Comparison of ENCODE assay signal across 8 cellular contexts in genomic region chr9:128456613-128457061, GRCh38. TPM values are rescaled to one million over a fixed set of nuclear protein-coding genes. Genes with fewer than 3 reads are reported as not detected.
DNase-seq lines count a peak whose midpoint lies in the region; ATAC-seq and TF ChIP-seq lines count a peak whose summit lies in the region.

No MANE protein-coding gene starts in this region.

- H3F3A ChIP-seq in DOHH2 (ENCODE audit: control insufficient read depth, insufficient read depth) (no peaks in the 10 kb centered on the region), GM23248 (ENCODE audit: insufficient read depth) (no peaks in the 10 kb centered on the region)

- H3K9me2 ChIP-seq in DOHH2 (replicated peaks; ENCODE audit: control insufficient read depth, low read length) (no peaks in the 10 kb centered on the region), GM23248 (ENCODE audit: insufficient read depth) (no peaks in the 10 kb centered on the region)

- H4K20me1 ChIP-seq in DOHH2 (ENCODE audit: control insufficient read depth, insufficient read depth, low read depth, low read length) = no peaks in the 10 kb centered on the region
- no peaks in the 10 kb centered on the region for H4K20me1 ChIP-seq in GM23248 (ENCODE audit: insufficient read depth)

- peak overlapping the region; percentile 79 for H3K9ac ChIP-seq in GM23248

- TF ChIP-seq EP300 in gastroesophageal sphincter (IDR thresholded peaks at IDR 0.05) (no peak), suprapubic skin (IDR thresholded peaks at IDR 0.05) (no peak)

- H3K4me2 ChIP-seq in DOHH2 (ENCODE audit: low read length) (peak overlapping the region; percentile 97), GM23248 (ENCODE audit: unreplicated experiment) (peak overlapping the region; percentile 84)

- peak overlapping the region; percentile 95 for H2AFZ ChIP-seq in GM23248

- no peak for TF ChIP-seq POLR2A in gastroesophageal sphincter (IDR thresholded peaks at IDR 0.05)
- TF ChIP-seq POLR2A in suprapubic skin (IDR thresholded peaks at IDR 0.05) = no peak

- TF ChIP-seq CTCF in DOHH2 (IDR thresholded peaks at IDR 0.05; ENCODE audit: low read depth, low read length, poor library complexity, severe bottlenecking) (no peak), gastroesophageal sphincter (IDR thresholded peaks at IDR 0.05) (no peak), suprapubic skin (IDR thresholded peaks at IDR 0.05) (no peak)

- H3K4me3 ChIP-seq in DOHH2 (ENCODE audit: low read length) (peak overlapping the region; percentile 92), GM23248 (peak overlapping the region; percentile 76), SJCRH30 (peak overlapping the region; percentile 82), gastroesophageal sphincter (peak overlapping the region; percentile 56 to 74), suprapubic skin (peak overlapping the region; percentile 100)

- peaks cover 11% of the 10 kb centered on the region for H3K4me1 ChIP-seq in DOHH2 (ENCODE audit: control insufficient read depth, low read length)
- H3K4me1 ChIP-seq in GM23248 (ENCODE audit: insufficient read depth) = no peaks in the 10 kb centered on the region
- peaks cover 3% of the 10 kb centered on the region; the same call in 1 of the 2 replicates for H3K4me1 ChIP-seq in SJCRH30
- H3K4me1 ChIP-seq in gastroesophageal sphincter = peaks cover 0 to 23% (median 5%) of the 10 kb centered on the region in 3 donors
- peaks cover 16% of the 10 kb centered on the region for H3K4me1 ChIP-seq in suprapubic skin

- H3K9me3 ChIP-seq in DOHH2 (ENCODE audit: control insufficient read depth, insufficient read depth, low read length) (no peaks in the 10 kb centered on the region), GM23248 (ENCODE audit: low read depth) (no peaks in the 10 kb centered on the region), SJCRH30 (replicated peaks) (no peaks in the 10 kb centered on the region), gastroesophageal sphincter (no peaks in the 10 kb centered on the region), suprapubic skin (no peaks in the 10 kb centered on the region)

- peak; percentile 69 for ATAC-seq in gastroesophageal sphincter

- H3K79me2 ChIP-seq in DOHH2 (ENCODE audit: control insufficient read depth, low read length) = peaks cover 33% of the 10 kb centered on the region
- H3K79me2 ChIP-seq in GM23248 (ENCODE audit: insufficient read depth) = peaks cover 21% of the 10 kb centered on the region

- in situ Hi-C loops in GM23248 (cut with MboI) = no loop called here

- H3K27me3 ChIP-seq in DOHH2 (ENCODE audit: control insufficient read depth, low read length) (no peaks in the 10 kb centered on the region), GM23248 (replicated peaks; ENCODE audit: insufficient read depth) (no peaks in the 10 kb centered on the region), SJCRH30 (no peaks in the 10 kb centered on the region), gastroesophageal sphincter (no peaks in the 10 kb centered on the region), suprapubic skin (no peaks in the 10 kb centered on the region)

- H3K27ac ChIP-seq in DOHH2 (ENCODE audit: low read depth, low read length) = peak overlapping the region; percentile 76
- peak overlapping the region; percentile 71 for H3K27ac ChIP-seq in GM23248
- peak overlapping the region; percentile 20; the same call in 1 of the 2 replicates for H3K27ac ChIP-seq in SJCRH30
- peak overlapping the region; percentile 66 to 92 (median 88) for H3K27ac ChIP-seq in gastroesophageal sphincter
- peak overlapping the region; percentile 86 for H3K27ac ChIP-seq in suprapubic skin

- H3K36me3 ChIP-seq in DOHH2 (ENCODE audit: control insufficient read depth, low read length) (peaks cover 23% of the 10 kb centered on the region), GM23248 (ENCODE audit: low read depth) (no peaks in the 10 kb centered on the region), SJCRH30 (peaks cover 20% of the 10 kb centered on the region), gastroesophageal sphincter (peaks cover 0 to 26% of the 10 kb centered on the region in 2 donors), suprapubic skin (peaks cover 27% of the 10 kb centered on the region)

- DNase-seq in GM23248 (peak; percentile 91), LHCN-M2 (ENCODE audit: low read depth) (peak; percentile 70), SJCRH30 (peak; percentile 78 to 80), occipital lobe (lab: John Stamatoyannopoulos, UW) (peak; percentile 58), suprapubic skin (ENCODE audit: low spot score in 2 of 2) (peak; percentile 76 to 83)
- DNase-seq in activated gamma-delta T cell treated with anti-CD3 and anti-CD28 coated beads, Interleukin-2, amount 50 U/mL, for 16 hours (ENCODE audit: low read depth) = peak; percentile 53

- 1 to 3% methylated on average over 21 to 43 of the region's 48 CpGs for WGBS in GM23248 (ENCODE audit: low coverage in 1 of 2, low lambda C conversion rate in 2 of 2, missing lambda C conversion rate in 2 of 2), 2 experiments
- WGBS in gastroesophageal sphincter (ENCODE audit: low coverage in 1 of 2), 2 donors = 0 to 2% methylated on average over 15 to 20 of the region's 48 CpGs
- 0% methylated on average over 18 of the region's 48 CpGs for WGBS in suprapubic skin

RNA-seq across cellular contexts. Expression of gene ODF2, which starts 0.8 kb away (rescaled TPM):
- total RNA-seq in GM23248 (2014; rRNA removed; shearing (Covaris generic)) = 29.5 and 37.9 TPM in 2 replicates
- polyA plus RNA-seq in GM23248 (2016; fragmentation: Nextera tagmentation; extraction: Ambion mirVana) = 32.1 and 34.8 TPM in 2 replicates
- total RNA-seq in LHCN-M2 (2014; rRNA removed) (55.2 and 63.3 TPM in 2 replicates), gastroesophageal sphincter (10 to 100 TPM; 19.7 to 30.1 (median 26.9) TPM), occipital lobe (14.8 TPM), suprapubic skin (10 to 100 TPM; 20.8 to 28.2 (median 24.7) TPM)
- 30.2 TPM for polyA plus RNA-seq in LHCN-M2 (2012)
- total RNA-seq in SJCRH30 (2014; rRNA removed; shearing (Covaris generic)) = 63.8 and 64.9 TPM in 2 replicates

RNA-seq across cellular contexts. Expression of gene CERCAM, which starts 36.0 kb away (rescaled TPM):
- 474 and 525 TPM in 2 replicates for total RNA-seq in GM23248 (2014; rRNA removed; shearing (Covaris generic))
- polyA plus RNA-seq in GM23248 (2016; fragmentation: Nextera tagmentation; extraction: Ambion mirVana) = 596 and 633 TPM in 2 replicates
- total RNA-seq in LHCN-M2 (2014; rRNA removed) (103 and 117 TPM in 2 replicates), gastroesophageal sphincter (10 to 100 TPM; 18.0 to 30.0 (median 28.1) TPM), occipital lobe (10.1 TPM), suprapubic skin (10 to 100 TPM in 2 of 4 donors, 1 to 10 TPM in 2; 3.7 to 26.2 (median 11.3) TPM)
- 90.9 TPM for polyA plus RNA-seq in LHCN-M2 (2012)
- total RNA-seq in SJCRH30 (2014; rRNA removed; shearing (Covaris generic)) = 27.7 and 28.0 TPM in 2 replicates

RNA-seq across cellular contexts. Expression of gene GLE1, which starts 47.9 kb away (rescaled TPM):
- total RNA-seq in GM23248 (2014; rRNA removed; shearing (Covaris generic)) = 27.1 and 31.5 TPM in 2 replicates
- polyA plus RNA-seq in GM23248 (2016; fragmentation: Nextera tagmentation; extraction: Ambion mirVana) = 18.1 and 18.5 TPM in 2 replicates
- total RNA-seq in LHCN-M2 (2014; rRNA removed) (50.1 and 53.2 TPM in 2 replicates), gastroesophageal sphincter (10 to 100 TPM; 18.7 to 32.4 (median 26.9) TPM), occipital lobe (18.9 TPM), suprapubic skin (10 to 100 TPM; 27.5 to 39.6 (median 28.5) TPM)
- polyA plus RNA-seq in LHCN-M2 (2012) = 23.5 TPM
- 34.1 and 38.1 TPM in 2 replicates for total RNA-seq in SJCRH30 (2014; rRNA removed; shearing (Covaris generic))

Comparison
In these comparisons a context has a peak if more than half of its experiments do, and no peak if none do; other contexts are left out.
1. Peak in every context shown above with its lines: DNase-seq, ATAC-seq, H3K4me3 ChIP-seq and H3K27ac ChIP-seq.
2. H3K27ac ChIP-seq: peak in every context shown above with its lines; median percentile 88 in gastroesophageal sphincter; 86 in suprapubic skin; 76 in DOHH2; 71 in GM23248; 20 in SJCRH30.